ENCODE assay signal across 9 cellular contexts in the genomic region with DNA sequence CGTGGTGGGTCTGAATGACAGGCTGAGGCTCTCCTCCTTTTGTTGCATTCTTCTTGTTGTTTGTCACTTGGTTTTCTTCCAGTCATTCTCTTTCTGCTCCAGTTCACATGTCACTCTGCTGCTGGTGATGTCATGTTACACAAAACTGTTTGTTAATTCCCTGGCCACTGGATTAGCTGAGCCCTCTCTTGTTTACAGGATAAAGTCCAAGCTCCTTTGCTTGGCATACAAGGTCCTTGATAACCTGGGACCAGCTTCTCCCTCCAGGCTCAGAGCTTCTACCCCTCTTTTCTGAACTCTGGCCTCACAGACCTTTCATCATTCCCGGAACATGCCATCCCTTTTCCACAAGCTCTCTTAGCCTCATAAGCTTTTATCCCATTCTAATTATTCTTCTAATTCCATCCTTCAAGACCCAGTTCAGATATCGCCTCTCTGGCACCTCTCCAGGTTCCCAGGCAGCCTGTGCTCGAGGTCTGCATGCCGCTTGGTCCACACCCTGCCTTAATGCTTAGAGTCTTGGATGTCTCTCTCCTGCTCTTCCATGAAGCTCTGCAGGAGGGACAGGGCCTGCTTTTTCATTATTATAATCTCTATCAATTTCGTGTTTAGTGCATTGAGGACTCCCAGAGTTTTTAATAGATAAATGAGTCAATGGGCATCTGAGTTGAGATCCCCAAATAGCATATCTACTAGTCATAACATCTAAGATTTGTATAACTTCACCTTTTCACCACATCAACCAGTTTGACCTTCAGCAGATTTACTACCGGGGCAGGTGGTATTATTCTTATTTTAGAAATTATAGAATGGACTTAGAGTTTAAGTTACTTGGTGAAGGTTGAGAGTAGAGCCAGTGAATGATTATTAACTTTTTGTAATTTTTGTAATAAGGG.
DNase-seq lines count a peak whose midpoint lies in the region; ATAC-seq and TF ChIP-seq lines count a peak whose summit lies in the region.
"Had no signal": no experiment of that assay in that cellular context is flagged by ENCODE, and none has a peak within 500 bp of the region (broad histone marks: within the 10 kb centered on the region; RNA-seq: fewer than 3 reads in every experiment).

No MANE protein-coding gene starts in this region.

- H3K27me3 Mint-ChIP-seq in activated CD4-positive, alpha-beta memory T cell treated with anti-CD3 and anti-CD28 coated beads, Interleukin-2, amount 10 ng/mL, durations not matched to agents 7 days and 5 days = no peaks in the 10 kb centered on the region

- H2BK5ac ChIP-seq in mesenchymal stem cell (ENCODE audit: low read depth, low read length, poor library complexity, severe bottlenecking) = no peak overlapping the region

- no peak overlapping the region for H2BK15ac ChIP-seq in mesenchymal stem cell (ENCODE audit: low read depth, poor library complexity, severe bottlenecking)

- DNase-seq in AG20443 (ENCODE audit: low spot score) = peak; percentile 55
- peak; percentile 14 for DNase-seq in HT-29 (ENCODE audit: low spot score)
- peak; percentile 40 to 59 for DNase-seq in cardiac fibroblast (ENCODE audit: low read depth in 2 of 2)
- DNase-seq in mesenchymal stem cell = peak; percentile 58
- DNase-seq in activated CD4-positive, alpha-beta memory T cell treated with anti-CD3 and anti-CD28 coated beads, Interleukin-2, amount 10 ng/mL, durations not matched to agents 7 days and 5 days = no peak
- no peak for DNase-seq in cerebellar nuclear complex (lab: John Stamatoyannopoulos, UW)
- DNase-seq: T-helper 9 cell had no signal

- TF ChIP-seq CTCF in cardiac fibroblast (IDR thresholded peaks at IDR 0.05; ENCODE audit: low read depth, low read length) = no peak

- no peak overlapping the region for H3K18ac ChIP-seq in mesenchymal stem cell (ENCODE audit: low read depth in 1 of 2, low read length in 2 of 2)

- no peak overlapping the region for H3K4ac ChIP-seq in mesenchymal stem cell (ENCODE audit: low read depth in 1 of 2, low read length in 2 of 2)

- H3K27ac Mint-ChIP-seq in activated CD4-positive, alpha-beta memory T cell treated with anti-CD3 and anti-CD28 coated beads, Interleukin-2, amount 10 ng/mL, durations not matched to agents 7 days and 5 days = no peak overlapping the region

- H3K4me3 ChIP-seq in cardiac fibroblast (replicated peaks in 1 of 2; ENCODE audit: low read depth in 2 of 2, low read length in 2 of 2) = no peak overlapping the region
- no peak overlapping the region for H3K4me3 ChIP-seq in mesenchymal stem cell (ENCODE audit: insufficient read depth in 1 of 2, low read depth in 1 of 2, low read length in 2 of 2)

- no peak overlapping the region for H2BK12ac ChIP-seq in mesenchymal stem cell (ENCODE audit: low read length in 2 of 2)

- no peak overlapping the region for H2AFZ ChIP-seq in mesenchymal stem cell (ENCODE audit: low read depth, low read length)

- H3K27me3 ChIP-seq in mesenchymal stem cell (ENCODE audit: control insufficient read depth in 1 of 2, insufficient read depth in 1 of 2, low read length in 2 of 2) = no peaks in the 10 kb centered on the region

- H3K9ac ChIP-seq in mesenchymal stem cell (ENCODE audit: low read length) = no peak overlapping the region

- H3K79me1 ChIP-seq in mesenchymal stem cell (replicated peaks; ENCODE audit: low read length, poor library complexity, severe bottlenecking) = peaks cover 1% of the 10 kb centered on the region

- no peak overlapping the region for H4K8ac ChIP-seq in mesenchymal stem cell (ENCODE audit: low read length)

- no peak overlapping the region for H3K4me2 ChIP-seq in mesenchymal stem cell (ENCODE audit: low read length, poor library complexity, severe bottlenecking)

- CTCF ChIA-PET in activated CD4-positive, alpha-beta memory T cell treated with anti-CD3 and anti-CD28 coated beads, Interleukin-2, amount 10 ng/mL, durations not matched to agents 7 days and 5 days (lab: Charles Lee) = interaction anchor here (2.2 kb wide), 1 partner anchor 9 kb away, joined by 8 read pairs; no protein-coding TSS in a partner anchor

- peaks cover 9% of the 10 kb centered on the region for H3K9me3 Mint-ChIP-seq in activated CD4-positive, alpha-beta memory T cell treated with anti-CD3 and anti-CD28 coated beads, Interleukin-2, amount 10 ng/mL, durations not matched to agents 7 days and 5 days

- 88% methylated on average over 6 of the region's 7 CpGs for WGBS in mesenchymal stem cell

- peaks cover 48% of the 10 kb centered on the region for H3K36me3 Mint-ChIP-seq in activated CD4-positive, alpha-beta memory T cell treated with anti-CD3 and anti-CD28 coated beads, Interleukin-2, amount 10 ng/mL, durations not matched to agents 7 days and 5 days (ENCODE audit: low read depth)

- no peak overlapping the region for H2BK120ac ChIP-seq in mesenchymal stem cell (ENCODE audit: low read depth, low read length)

- no peak overlapping the region for H3K14ac ChIP-seq in mesenchymal stem cell (ENCODE audit: low read length in 2 of 2)

- no peaks in the 10 kb centered on the region for H3K9me3 ChIP-seq in mesenchymal stem cell (ENCODE audit: control insufficient read depth, low read length)

- no peak overlapping the region for H3K4me3 Mint-ChIP-seq in activated CD4-positive, alpha-beta memory T cell treated with anti-CD3 and anti-CD28 coated beads, Interleukin-2, amount 10 ng/mL, durations not matched to agents 7 days and 5 days

- peaks cover 1% of the 10 kb centered on the region for H3K4me1 ChIP-seq in mesenchymal stem cell (ENCODE audit: control insufficient read depth, insufficient read depth, low read depth, low read length)

- H4K91ac ChIP-seq in mesenchymal stem cell (ENCODE audit: low read length) = no peak overlapping the region

- H2AK5ac ChIP-seq in mesenchymal stem cell (ENCODE audit: low read length, severe bottlenecking) = no peak overlapping the region

- no peak overlapping the region for H3K27ac ChIP-seq in mesenchymal stem cell (ENCODE audit: low read length, poor library complexity, severe bottlenecking)

- no peak for ATAC-seq in HG02610 (IDR thresholded peaks at IDR 0.05; ENCODE audit: unreplicated experiment)
- no peak for ATAC-seq in GM19324 (IDR thresholded peaks at IDR 0.05; ENCODE audit: low FRiP score, unreplicated experiment)

- no peaks in the 10 kb centered on the region for H3K36me3 ChIP-seq in mesenchymal stem cell (ENCODE audit: control insufficient read depth in 1 of 2, insufficient read depth in 2 of 2, low read depth in 1 of 2, low read length in 2 of 2)

- H3K23ac ChIP-seq in mesenchymal stem cell (ENCODE audit: low read length in 2 of 2) = no peak overlapping the region

- H3K4me1 Mint-ChIP-seq in activated CD4-positive, alpha-beta memory T cell treated with anti-CD3 and anti-CD28 coated beads, Interleukin-2, amount 10 ng/mL, durations not matched to agents 7 days and 5 days = peaks cover 16% of the 10 kb centered on the region

- POLR2A ChIA-PET in activated CD4-positive, alpha-beta memory T cell treated with anti-CD3 and anti-CD28 coated beads, Interleukin-2, amount 10 ng/mL, durations not matched to agents 7 days and 5 days (lab: Charles Lee) = interaction anchor here (1.6 kb wide), 1 partner anchor 106 kb away, joined by 3 read pairs; no protein-coding TSS in a partner anchor

Comparison
In these comparisons a context has a peak if more than half of its experiments do, and no peak if none do; other contexts are left out.
1. DNase-seq: peak in AG20443 (single experiment), HT-29 (single experiment), cardiac fibroblast (2 of 2) and mesenchymal stem cell (single experiment); none in activated CD4-positive, alpha-beta memory T cell treated with anti-CD3 and anti-CD28 coated beads, Interleukin-2, amount 10 ng/mL, durations not matched to agents 7 days and 5 days (single experiment) and cerebellar nuclear complex (0 of 2).